8 cellular contexts compared by ENCODE assay signal in the genomic region with DNA sequence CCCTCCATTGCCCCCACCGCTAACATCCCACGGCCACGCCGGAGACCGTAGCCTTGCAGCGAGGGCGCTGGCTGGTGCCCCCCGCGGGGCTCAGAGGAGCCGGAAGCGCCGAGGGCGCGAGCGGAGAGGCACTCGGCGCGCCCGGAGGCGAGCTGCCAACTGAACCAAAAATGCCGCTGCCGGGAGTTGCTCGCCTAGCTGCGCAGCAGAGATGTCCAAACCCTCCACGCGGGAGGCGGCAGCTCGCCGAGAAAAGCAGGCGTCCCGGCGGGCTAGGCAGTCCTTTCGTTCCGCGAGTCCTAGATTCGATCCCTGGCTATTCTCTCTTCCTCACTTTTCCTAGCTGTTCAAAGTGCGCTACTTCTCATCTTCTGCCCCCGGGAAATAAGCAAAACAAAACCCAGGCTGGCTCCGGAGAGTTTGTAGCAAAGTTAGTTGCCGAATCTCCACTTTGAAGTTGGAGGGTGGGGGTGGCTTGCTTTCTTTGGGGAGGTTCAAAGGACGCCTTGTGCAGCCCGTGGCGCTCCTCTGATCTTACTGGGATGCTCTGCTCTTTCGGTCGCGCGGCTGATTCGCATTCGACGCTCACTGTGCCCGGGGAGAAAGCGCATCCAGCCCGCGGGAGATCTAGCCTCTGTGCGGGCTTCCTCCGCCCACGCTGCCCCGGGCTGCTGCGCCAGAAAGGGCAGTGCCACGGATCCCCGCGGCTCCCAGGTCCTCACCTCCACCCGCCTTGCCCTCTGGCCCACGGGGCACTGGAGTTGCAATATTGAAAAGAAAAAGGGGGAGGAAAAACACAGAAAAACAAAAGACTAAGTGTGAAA.
DNase-seq lines count a peak whose midpoint lies in the region; ATAC-seq and TF ChIP-seq lines count a peak whose summit lies in the region.

No MANE protein-coding gene starts in this region.

- no peaks in the 10 kb centered on the region for H3K79me2 ChIP-seq in MM.1S (ENCODE audit: low read length)

- peaks cover 73 to 86% of the 10 kb centered on the region in 2 donors for H3K27me3 Mint-ChIP-seq in stimulated activated naive B cell treated with anti-CD40 and anti-IgM and Interleukin-4, amounts not matched to agents 10 μg/mL and 1 μg/mL and 100 μg/mL, for 72 hours

- no peaks in the 10 kb centered on the region for H3F3A ChIP-seq in MM.1S (ENCODE audit: insufficient read depth, low read length)

- H3K4me1 ChIP-seq in MM.1S (ENCODE audit: low read length) = no peaks in the 10 kb centered on the region

- peak; percentile 18 for DNase-seq in DMS53 treated with DMSO at 0.1 percent for 48 hours (lab: John Stamatoyannopoulos, UW; ENCODE audit: unreplicated experiment)
- peak; percentile 10 for DNase-seq in MM.1S
- DNase-seq in astrocyte of the spinal cord (ENCODE audit: low read depth, low spot score) = peak; percentile 43
- DNase-seq in iris pigment epithelial cell (ENCODE audit: low read depth) = peak; percentile 18
- DNase-seq in stimulated activated naive B cell treated with anti-CD40 and anti-IgM and Interleukin-4, amounts not matched to agents 10 μg/mL and 1 μg/mL and 100 μg/mL, for 72 hours = no peak
- no peak for DNase-seq in NCI-H1694 treated with DMSO at 0.1 percent for 48 hours (lab: John Stamatoyannopoulos, UW)
- no peak for DNase-seq in cortex of kidney (lab: John Stamatoyannopoulos, UW)

- no peaks in the 10 kb centered on the region for H4K20me1 ChIP-seq in MM.1S (ENCODE audit: insufficient read depth, low read length)

- H3K27me3 ChIP-seq in MM.1S (replicated peaks; ENCODE audit: insufficient read depth, low read length) = no peaks in the 10 kb centered on the region

- no peak overlapping the region for H3K27ac ChIP-seq in MM.1S (ENCODE audit: low read length)

- H3K27ac Mint-ChIP-seq in stimulated activated naive B cell treated with anti-CD40 and anti-IgM and Interleukin-4, amounts not matched to agents 10 μg/mL and 1 μg/mL and 100 μg/mL, for 72 hours = peak overlapping the region; percentile 91

- in situ Hi-C loops in astrocyte of the spinal cord (cut with HindIII; ENCODE audit: low sequenced_read_pairs) = no loop called here

- H3K36me3 Mint-ChIP-seq in stimulated activated naive B cell treated with anti-CD40 and anti-IgM and Interleukin-4, amounts not matched to agents 10 μg/mL and 1 μg/mL and 100 μg/mL, for 72 hours = peaks cover 3 to 21% of the 10 kb centered on the region in 2 donors

- H3K9me2 ChIP-seq in MM.1S (replicated peaks; ENCODE audit: insufficient read depth, low read length) = no peaks in the 10 kb centered on the region

- peaks cover 17 to 34% of the 10 kb centered on the region in 2 donors for H3K4me1 Mint-ChIP-seq in stimulated activated naive B cell treated with anti-CD40 and anti-IgM and Interleukin-4, amounts not matched to agents 10 μg/mL and 1 μg/mL and 100 μg/mL, for 72 hours

- no peaks in the 10 kb centered on the region for H3K36me3 ChIP-seq in MM.1S (replicated peaks; ENCODE audit: insufficient read depth, low read length)

- H3K4me3 ChIP-seq in MM.1S (ENCODE audit: low read length) (peak overlapping the region; percentile 57), astrocyte of the spinal cord (ENCODE audit: low read depth, low read length) (peak overlapping the region; percentile 61)

- TF ChIP-seq CTCF in MM.1S (IDR thresholded peaks at IDR 0.05; ENCODE audit: low read length) (no peak), astrocyte of the spinal cord (IDR thresholded peaks at IDR 0.05; ENCODE audit: low read depth, low read length) (no peak)

- ATAC-seq in stimulated activated naive B cell treated with anti-CD40 and anti-IgM and Interleukin-4, amounts not matched to agents 10 μg/mL and 1 μg/mL and 100 μg/mL, for 72 hours (replicated peaks) = no peak
- no peak for ATAC-seq in GM19324 (IDR thresholded peaks at IDR 0.05; ENCODE audit: low FRiP score, unreplicated experiment)

- peaks cover 8 to 11% of the 10 kb centered on the region in 2 donors for H3K9me3 Mint-ChIP-seq in stimulated activated naive B cell treated with anti-CD40 and anti-IgM and Interleukin-4, amounts not matched to agents 10 μg/mL and 1 μg/mL and 100 μg/mL, for 72 hours

- peak overlapping the region; percentile 69 for H2AFZ ChIP-seq in MM.1S (ENCODE audit: low read length)

- no peaks in the 10 kb centered on the region for H3K9me3 ChIP-seq in MM.1S (replicated peaks; ENCODE audit: insufficient read depth, low read length)

- peak overlapping the region; percentile 78; the same call in 1 of the 2 replicates for H3K4me2 ChIP-seq in MM.1S (ENCODE audit: low read depth, low read length)

- peak overlapping the region; percentile 78 to 81 for H3K4me3 Mint-ChIP-seq in stimulated activated naive B cell treated with anti-CD40 and anti-IgM and Interleukin-4, amounts not matched to agents 10 μg/mL and 1 μg/mL and 100 μg/mL, for 72 hours

- no peak overlapping the region for H3K9ac ChIP-seq in MM.1S (ENCODE audit: low read length)

Comparison
In these comparisons a context has a peak if more than half of its experiments do, and no peak if none do; other contexts are left out.
1. DNase-seq: peak in DMS53 treated with DMSO at 0.1 percent for 48 hours (single experiment), MM.1S (single experiment), astrocyte of the spinal cord (single experiment) and iris pigment epithelial cell (single experiment); none in stimulated activated naive B cell treated with anti-CD40 and anti-IgM and Interleukin-4, amounts not matched to agents 10 μg/mL and 1 μg/mL and 100 μg/mL, for 72 hours (single experiment), NCI-H1694 treated with DMSO at 0.1 percent for 48 hours (single experiment) and cortex of kidney (single experiment).